21 cellular contexts compared by ENCODE assay signal in the genomic region with DNA sequence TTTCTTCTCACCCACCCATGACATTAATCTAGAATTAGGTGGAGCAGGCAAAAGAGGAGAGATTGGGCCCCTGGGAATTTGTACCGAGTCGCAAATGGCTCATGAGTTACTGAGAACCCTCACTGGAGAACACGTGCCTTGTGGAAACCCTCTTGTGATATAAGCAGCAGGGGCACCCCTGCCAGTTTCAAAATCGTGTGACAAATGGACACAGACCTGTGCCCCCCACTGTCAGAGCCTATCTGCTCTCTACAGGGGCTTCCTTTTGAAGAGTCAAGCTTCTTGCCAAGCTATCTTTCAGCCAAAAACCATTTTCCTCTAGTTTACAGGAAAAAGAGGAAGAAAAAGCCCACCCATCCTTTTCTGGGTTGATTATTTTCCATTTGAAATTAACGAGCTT.
DNase-seq lines count a peak whose midpoint lies in the region; ATAC-seq and TF ChIP-seq lines count a peak whose summit lies in the region.
"Had no signal": no experiment of that assay in that cellular context is flagged by ENCODE, and none has a peak within 500 bp of the region (broad histone marks: within the 10 kb centered on the region; RNA-seq: fewer than 3 reads in every experiment).

No MANE protein-coding gene starts in this region.

- no peak for DNase-seq in CD8-positive, alpha-beta T cell
- DNase-seq in activated B cell treated with CpG ODN at 0.5 μM for 24 hours (no peak), immature natural killer cell (no peak), HuH-7 (ENCODE audit: low spot score) (no peak)
- DNase-seq in stimulated activated CD4-positive, alpha-beta T cell treated with anti-CD3 and anti-CD28 coated beads, Interleukin-4, amount 100 ng/mL, for 24 hours, result no peak
- no peak for DNase-seq in stimulated activated naive CD4-positive, alpha-beta T cell treated with Interleukin-2 at 50 U/mL for 16 hours (lab: John Stamatoyannopoulos, UW)
- DNase-seq: BE2C; caudate nucleus; DMS53; NCI-H1092 treated with DMSO at 0.1 percent for 48 hours; NCI-H526; OCI-M1; small intestine; stimulated activated CD4-positive, alpha-beta T cell treated with anti-CD3 and anti-CD28 coated beads, Interleukin-4, amount 100 ng/mL, for 4 hours; T1000; thyroid gland had no signal

- intact Hi-C loops in CD8-positive, alpha-beta T cell (cut with DNase I, micrococcal nuclease), result loop anchor here (2.0 to 5.0 kb wide), 2 partner anchors 16 to 865 kb away; a partner anchor contains a TSS
- intact Hi-C loops in activated B cell treated with CpG ODN at 0.5 μM for 24 hours (cut with micrococcal nuclease), result no loop called here

- peak overlapping the region in 6 of 11 experiments; percentile 28 to 70 (median 62); a peak in 8 of 22 replicates for H3K27ac ChIP-seq in BLaER1 treated with 17β-estradiol and CSF1 and Interleukin-3, amounts not matched to agents 10 nM and 100 nM
- peak overlapping the region; percentile 51 for H3K27ac ChIP-seq in CD8-positive, alpha-beta T cell (ENCODE audit: low read depth, low read length)
- H3K27ac ChIP-seq: KMS-11, prostate gland, thyroid gland had no signal

- no peak for TF ChIP-seq CTCF in CD8-positive, alpha-beta T cell (IDR thresholded peaks at IDR 0.05)
- TF ChIP-seq CTCF in activated B cell treated with CpG ODN at 0.5 μM for 24 hours (IDR thresholded peaks at IDR 0.05), result no peak

- H3K27ac Mint-ChIP-seq in CD8-positive, alpha-beta T cell, result peak overlapping the region; percentile 96
- H3K27ac Mint-ChIP-seq in activated B cell treated with CpG ODN at 0.5 μM for 24 hours (peak overlapping the region; percentile 95), immature natural killer cell (peak overlapping the region; percentile 82 to 96 (median 92))

- no peak overlapping the region for H3K4me3 ChIP-seq in BLaER1 treated with 17β-estradiol and CSF1 and Interleukin-3, amounts not matched to agents 10 nM and 100 nM
- H3K4me3 ChIP-seq in CD8-positive, alpha-beta T cell (ENCODE audit: low read depth, low read length), result no peak overlapping the region
- H3K4me3 ChIP-seq: prostate gland, thyroid gland had no signal

- H3K9ac ChIP-seq in BLaER1 treated with 17β-estradiol and CSF1 and Interleukin-3, amounts not matched to agents 10 nM and 100 nM, result no peak overlapping the region
- H3K9ac ChIP-seq: KMS-11 had no signal

- H3K4me1 Mint-ChIP-seq in CD8-positive, alpha-beta T cell (ENCODE audit: low read depth), result peaks cover 52% of the 10 kb centered on the region
- peaks cover 41% of the 10 kb centered on the region for H3K4me1 Mint-ChIP-seq in activated B cell treated with CpG ODN at 0.5 μM for 24 hours
- peaks cover 39 to 41% of the 10 kb centered on the region in 2 donors for H3K4me1 Mint-ChIP-seq in immature natural killer cell

- CTCF ChIA-PET in CD8-positive, alpha-beta T cell (lab: Charles Lee), result interaction anchor here (1.3 to 5.1 kb wide), 7 partner anchors 13 to 68 kb away, joined by 3 to 43 read pairs (median 6); a partner anchor contains a TSS
- CTCF ChIA-PET in activated B cell treated with CpG ODN at 0.5 μM for 24 hours (lab: Charles Lee), result interaction anchor here (1.9 to 3.9 kb wide), 3 partner anchors 15 to 64 kb away, joined by 6 to 32 read pairs (median 13); a partner anchor contains a TSS

- no peaks in the 10 kb centered on the region for H3K36me3 ChIP-seq in BLaER1 treated with 17β-estradiol and CSF1 and Interleukin-3, amounts not matched to agents 10 nM and 100 nM
- H3K36me3 ChIP-seq in CD8-positive, alpha-beta T cell (ENCODE audit: insufficient read depth, low read length), result no peaks in the 10 kb centered on the region
- H3K36me3 ChIP-seq: BE2C, prostate gland, thyroid gland had no signal

- no peaks in the 10 kb centered on the region for H3K27me3 Mint-ChIP-seq in CD8-positive, alpha-beta T cell (ENCODE audit: low read depth)
- H3K27me3 Mint-ChIP-seq in activated B cell treated with CpG ODN at 0.5 μM for 24 hours (no peaks in the 10 kb centered on the region), immature natural killer cell (ENCODE audit: low read depth in 3 of 3) (peaks cover 0 to 2% (median 0%) of the 10 kb centered on the region in 3 donors)

- ATAC-seq in CD8-positive, alpha-beta T cell, result no peak
- ATAC-seq in activated B cell treated with CpG ODN at 0.5 μM for 24 hours (ENCODE audit: low read depth), result no peak
- no peak for ATAC-seq in HG03432 (IDR thresholded peaks at IDR 0.05; ENCODE audit: unreplicated experiment)
- ATAC-seq: HCT116 had no signal

- no peaks in the 10 kb centered on the region for H3K9me3 Mint-ChIP-seq in CD8-positive, alpha-beta T cell
- H3K9me3 Mint-ChIP-seq in activated B cell treated with CpG ODN at 0.5 μM for 24 hours, result no peaks in the 10 kb centered on the region
- no peaks in the 10 kb centered on the region for H3K9me3 Mint-ChIP-seq in immature natural killer cell

- no peaks in the 10 kb centered on the region for H4K20me1 ChIP-seq in BLaER1 treated with 17β-estradiol and CSF1 and Interleukin-3, amounts not matched to agents 10 nM and 100 nM

- peaks cover 0 to 5% (median 0%) of the 10 kb centered on the region in 11 experiments; a peak in 1 of 22 replicates for H3K9me3 ChIP-seq in BLaER1 treated with 17β-estradiol and CSF1 and Interleukin-3, amounts not matched to agents 10 nM and 100 nM (replicated peaks in 1 of 11)
- no peaks in the 10 kb centered on the region for H3K9me3 ChIP-seq in CD8-positive, alpha-beta T cell (ENCODE audit: low read length)
- H3K9me3 ChIP-seq: BE2C, prostate gland, thyroid gland had no signal

- POLR2A ChIA-PET in CD8-positive, alpha-beta T cell (lab: Charles Lee), result interaction anchor here (1.0 to 4.1 kb wide), 5 partner anchors 8 to 63 kb away, joined by 3 to 64 read pairs (median 23); a partner anchor contains a TSS
- POLR2A ChIA-PET in activated B cell treated with CpG ODN at 0.5 μM for 24 hours (lab: Charles Lee), result interaction anchor here (2.5 kb wide), 1 partner anchor 32 kb away, joined by 23 read pairs; no protein-coding TSS in a partner anchor

- H3K4me2 ChIP-seq in BLaER1 treated with 17β-estradiol and CSF1 and Interleukin-3, amounts not matched to agents 10 nM and 100 nM, result peak overlapping the region; percentile 57 to 84 (median 69)

- H3K4me1 ChIP-seq in BLaER1 treated with 17β-estradiol and CSF1 and Interleukin-3, amounts not matched to agents 10 nM and 100 nM, result peaks cover 24 to 34% (median 28%) of the 10 kb centered on the region in 10 experiments
- H3K4me1 ChIP-seq in CD8-positive, alpha-beta T cell (ENCODE audit: insufficient read depth, low read length), result peaks cover 52% of the 10 kb centered on the region
- H3K4me1 ChIP-seq: BE2C, prostate gland, thyroid gland had no signal

- H3K36me3 Mint-ChIP-seq in CD8-positive, alpha-beta T cell, result no peaks in the 10 kb centered on the region
- H3K36me3 Mint-ChIP-seq in activated B cell treated with CpG ODN at 0.5 μM for 24 hours (ENCODE audit: low read depth) (no peaks in the 10 kb centered on the region), immature natural killer cell (peaks cover 0 to 4% (median 0%) of the 10 kb centered on the region in 3 donors)

- no peak overlapping the region for H3K4me3 Mint-ChIP-seq in CD8-positive, alpha-beta T cell
- H3K4me3 Mint-ChIP-seq in activated B cell treated with CpG ODN at 0.5 μM for 24 hours, result no peak overlapping the region
- H3K4me3 Mint-ChIP-seq in immature natural killer cell, result no peak overlapping the region

- no peaks in the 10 kb centered on the region for H3K27me3 ChIP-seq in BLaER1 treated with 17β-estradiol and CSF1 and Interleukin-3, amounts not matched to agents 10 nM and 100 nM
- no peaks in the 10 kb centered on the region for H3K27me3 ChIP-seq in CD8-positive, alpha-beta T cell (ENCODE audit: insufficient read depth, low read length)
- H3K27me3 ChIP-seq: thyroid gland had no signal
